8 cellular contexts compared by ENCODE assay signal in genomic region chr11:65518941-65519549, GRCh38. TPM values are rescaled to one million over a fixed set of nuclear protein-coding genes. Genes with fewer than 3 reads are reported as not detected.
DNase-seq lines count a peak whose midpoint lies in the region; ATAC-seq and TF ChIP-seq lines count a peak whose summit lies in the region.
"Not testable (repeated sequence)": the region's sequence is repeated elsewhere in the genome, so short reads cannot be mapped to it uniquely, and the experiment has no call there.

No MANE protein-coding gene starts in this region.

- not testable (repeated sequence) for H3K9me3 Mint-ChIP-seq in activated CD4-positive, alpha-beta memory T cell treated with anti-CD3 and anti-CD28 coated beads, Interleukin-2, amount 10 ng/mL, durations not matched to agents 7 days and 5 days

- TF ChIP-seq POLR2A in spleen (IDR thresholded peaks at IDR 0.05) = not testable (repeated sequence)

- not testable (repeated sequence) for H3K36me3 Mint-ChIP-seq in activated CD4-positive, alpha-beta memory T cell treated with anti-CD3 and anti-CD28 coated beads, Interleukin-2, amount 10 ng/mL, durations not matched to agents 7 days and 5 days (ENCODE audit: low read depth)

- not testable (repeated sequence) for TF ChIP-seq CTCF in HEK293 (tag by site-specific recombination; IDR thresholded peaks at IDR 0.05); foreskin keratinocyte (conservative IDR thresholded peaks at IDR 0.05); left ventricle myocardium inferior (IDR thresholded peaks at IDR 0.05; ENCODE audit: borderline replicate concordance); lower lobe of right lung (IDR thresholded peaks at IDR 0.05); spleen (IDR thresholded peaks at IDR 0.05 in 8 of 11, conservative IDR thresholded peaks at IDR 0.05 in 3 of 11)

- peak; percentile 26 for ATAC-seq in foreskin keratinocyte
- ATAC-seq in lower lobe of right lung; sciatic nerve; aorta (ENCODE audit: low FRiP score): not testable (repeated sequence)

- not testable (repeated sequence) for H3K27ac ChIP-seq in HEK293 (ENCODE audit: extremely low read depth, low read depth, low read length); foreskin keratinocyte; left ventricle myocardium inferior (replicated peaks); lower lobe of right lung; spleen; aorta (ENCODE audit: low read depth in 1 of 2, low read length in 2 of 2)

- H3K4me3 Mint-ChIP-seq in activated CD4-positive, alpha-beta memory T cell treated with anti-CD3 and anti-CD28 coated beads, Interleukin-2, amount 10 ng/mL, durations not matched to agents 7 days and 5 days = not testable (repeated sequence)

- H3K27me3 ChIP-seq in foreskin keratinocyte; left ventricle myocardium inferior (ENCODE audit: low read depth); lower lobe of right lung (ENCODE audit: low read depth); spleen (replicated peaks in 1 of 7); aorta (ENCODE audit: control insufficient read depth in 1 of 2, insufficient read depth in 2 of 2, low read length in 1 of 2): not testable (repeated sequence)

- POLR2A ChIA-PET in HEK293 (lab: Yijun Ruan, JAX) = interaction anchor here (0.7 kb wide), 1 partner anchor 11 kb away, joined by 6 read pairs; no protein-coding TSS in a partner anchor
- POLR2A ChIA-PET in activated CD4-positive, alpha-beta memory T cell treated with anti-CD3 and anti-CD28 coated beads, Interleukin-2, amount 10 ng/mL, durations not matched to agents 7 days and 5 days (lab: Charles Lee) = interaction anchor here (3.9 kb wide), 1 partner anchor 12 kb away, joined by 18 read pairs; no protein-coding TSS in a partner anchor

- intact Hi-C loops in left ventricle myocardium inferior (cut with micrococcal nuclease) (loop anchor here (5.0 kb wide), 1 partner anchor 147 kb away; no protein-coding TSS in a partner anchor), sciatic nerve (cut with DNase I) (loop anchor here (10.0 kb wide), 1 partner anchor 144 kb away; no protein-coding TSS in a partner anchor), aorta (cut with DNase I) (loop anchor here in 1 of 2 donors (5.0 kb wide), 1 partner anchor 152 kb away; no protein-coding TSS in a partner anchor)
- intact Hi-C loops in lower lobe of right lung (cut with DNase I); spleen (cut with DNase I; ENCODE audit: low total_unique reads): not testable (repeated sequence)

- peak overlapping the region; percentile 3 for H3K27ac Mint-ChIP-seq in activated CD4-positive, alpha-beta memory T cell treated with anti-CD3 and anti-CD28 coated beads, Interleukin-2, amount 10 ng/mL, durations not matched to agents 7 days and 5 days

- H3K36me3 ChIP-seq in HEK293 (ENCODE audit: control insufficient read depth in 2 of 2, insufficient read depth in 1 of 2, low read length in 2 of 2); left ventricle myocardium inferior; lower lobe of right lung; spleen; aorta (ENCODE audit: control insufficient read depth in 1 of 2, insufficient read depth in 2 of 2, low read length in 1 of 2): not testable (repeated sequence)

- not testable (repeated sequence) for H3K27me3 Mint-ChIP-seq in activated CD4-positive, alpha-beta memory T cell treated with anti-CD3 and anti-CD28 coated beads, Interleukin-2, amount 10 ng/mL, durations not matched to agents 7 days and 5 days

- H3K4me1 Mint-ChIP-seq in activated CD4-positive, alpha-beta memory T cell treated with anti-CD3 and anti-CD28 coated beads, Interleukin-2, amount 10 ng/mL, durations not matched to agents 7 days and 5 days = peaks cover 29% of the 10 kb centered on the region

- not testable (repeated sequence) for H3K4me3 ChIP-seq in HEK293 (ENCODE audit: low read depth, low read length); left ventricle myocardium inferior; lower lobe of right lung; spleen; aorta (ENCODE audit: low read length in 2 of 2)

- not testable (repeated sequence) for DNase-seq in activated CD4-positive, alpha-beta memory T cell treated with anti-CD3 and anti-CD28 coated beads, Interleukin-2, amount 10 ng/mL, durations not matched to agents 7 days and 5 days; foreskin keratinocyte
- DNase-seq in left ventricle myocardium inferior (peak; percentile 2), lower lobe of right lung (peak; percentile 6), sciatic nerve (ENCODE audit: low spot score) (peak; percentile 19), spleen (peak; percentile 41), aorta (peak; percentile 6 to 49)

- H3K9me3 ChIP-seq in HEK293 (ENCODE audit: control insufficient read depth, insufficient read depth, low read depth, low read length); left ventricle myocardium inferior (replicated peaks); lower lobe of right lung; spleen; aorta (ENCODE audit: control insufficient read depth, low read length): not testable (repeated sequence)

- 89 to 97% (median 94%) methylated on average over 6 to 8 of the region's 8 CpGs for WGBS in spleen, 5 donors
- 90 to 96% methylated on average over 6 to 8 of the region's 8 CpGs for WGBS in aorta, 2 donors

- not testable (repeated sequence) for H3K4me1 ChIP-seq in HEK293 (ENCODE audit: control insufficient read depth, insufficient read depth, low read length); foreskin keratinocyte; left ventricle myocardium inferior; aorta (ENCODE audit: control insufficient read depth in 1 of 2, insufficient read depth in 2 of 2, low read length in 2 of 2)
- H3K4me1 ChIP-seq in lower lobe of right lung = peaks cover 21% of the 10 kb centered on the region
- peaks cover 7 to 25% (median 21%) of the 10 kb centered on the region in 6 donors for H3K4me1 ChIP-seq in spleen

- CTCF ChIA-PET in HEK293 (lab: Yijun Ruan, JAX) = interaction anchor here (0.6 to 1.6 kb wide), 2 partner anchors 8 to 190 kb away, joined by 3 to 5 read pairs; no protein-coding TSS in a partner anchor
- CTCF ChIA-PET in activated CD4-positive, alpha-beta memory T cell treated with anti-CD3 and anti-CD28 coated beads, Interleukin-2, amount 10 ng/mL, durations not matched to agents 7 days and 5 days (lab: Charles Lee) = interaction anchor here (0.7 to 1.0 kb wide), 2 partner anchors 69 to 128 kb away, joined by 3 to 4 read pairs; no protein-coding TSS in a partner anchor

RNA-seq across cellular contexts. Expression of gene SCYL1, which starts 5.8 kb away (rescaled TPM):
- 10 to 100 TPM; 56.9 to 58.5 TPM for total RNA-seq in activated CD4-positive, alpha-beta memory T cell treated with anti-CD3 and anti-CD28 coated beads, Interleukin-2, amount 10 ng/mL, durations not matched to agents 7 days and 5 days
- total RNA-seq in foreskin keratinocyte = 62.2 and 66.1 TPM in 2 replicates
- 62.0 and 62.8 TPM in 2 replicates for polyA plus RNA-seq in foreskin keratinocyte
- total RNA-seq in left ventricle myocardium inferior = 60.2 TPM
- total RNA-seq in lower lobe of right lung = 61.2 TPM
- total RNA-seq in sciatic nerve = 64.0 TPM
- 100 to 1,000 TPM in 2 of 7 donors, 10 to 100 TPM in 5; 64.7 to 125 (median 77.4) TPM for total RNA-seq in spleen
- polyA plus RNA-seq in spleen = 10 to 100 TPM; 52.4 to 70.6 (median 60.7) TPM
- 10 to 100 TPM; 74.0 to 74.4 TPM for total RNA-seq in aorta
- 10 to 100 TPM; 31.3 to 98.9 TPM for polyA plus RNA-seq in aorta

RNA-seq across cellular contexts. Expression of gene MALAT1, which starts 20.2 kb away (rescaled TPM):
- total RNA-seq in activated CD4-positive, alpha-beta memory T cell treated with anti-CD3 and anti-CD28 coated beads, Interleukin-2, amount 10 ng/mL, durations not matched to agents 7 days and 5 days = 1,000 to 10,000 TPM; 7,674 to 7,759 TPM
- total RNA-seq in foreskin keratinocyte (1,538 and 2,710 TPM in 2 replicates), left ventricle myocardium inferior (6,576 TPM), lower lobe of right lung (11,612 TPM), sciatic nerve (14,857 TPM), spleen (over 10,000 TPM; 10,088 to 24,490 (median 13,598) TPM), aorta (over 10,000 TPM; 16,103 to 18,225 TPM)
- polyA plus RNA-seq in foreskin keratinocyte (10.1 and 11.9 TPM in 2 replicates), spleen (100 to 1,000 TPM; 111 to 793 (median 171) TPM), aorta (100 to 1,000 TPM; 228 to 370 TPM)

RNA-seq across cellular contexts. Expression of gene LTBP3, which starts 39.1 kb away (rescaled TPM):
- total RNA-seq in activated CD4-positive, alpha-beta memory T cell treated with anti-CD3 and anti-CD28 coated beads, Interleukin-2, amount 10 ng/mL, durations not matched to agents 7 days and 5 days = 10 to 100 TPM; 55.4 to 60.0 TPM
- 11.5 and 15.1 TPM in 2 replicates for total RNA-seq in foreskin keratinocyte
- 14.8 and 19.3 TPM in 2 replicates for polyA plus RNA-seq in foreskin keratinocyte
- total RNA-seq in left ventricle myocardium inferior = 80.3 TPM
- 98.7 TPM for total RNA-seq in lower lobe of right lung
- total RNA-seq in sciatic nerve = 306 TPM
- total RNA-seq in spleen = 100 to 1,000 TPM in 2 of 7 donors, 10 to 100 TPM in 5; 81.6 to 137 (median 95.8) TPM
- polyA plus RNA-seq in spleen = 10 to 100 TPM; 20.6 to 57.0 (median 27.6) TPM
- total RNA-seq in aorta = 100 to 1,000 TPM; 280 to 473 TPM
- polyA plus RNA-seq in aorta = 100 to 1,000 TPM in 1 of 2 donors, 10 to 100 TPM in 1; 40.1 to 467 TPM

RNA-seq across cellular contexts. Expression of gene ZNRD2, which starts 51.2 kb away (rescaled TPM):
- 10 to 100 TPM; 25.3 to 27.8 TPM for total RNA-seq in activated CD4-positive, alpha-beta memory T cell treated with anti-CD3 and anti-CD28 coated beads, Interleukin-2, amount 10 ng/mL, durations not matched to agents 7 days and 5 days
- 77.3 and 78.6 TPM in 2 replicates for total RNA-seq in foreskin keratinocyte
- 119 and 123 TPM in 2 replicates for polyA plus RNA-seq in foreskin keratinocyte
- 21.1 TPM for total RNA-seq in left ventricle myocardium inferior
- 25.1 TPM for total RNA-seq in lower lobe of right lung
- 23.7 TPM for total RNA-seq in sciatic nerve
- total RNA-seq in spleen = 10 to 100 TPM; 20.9 to 68.8 (median 34.4) TPM
- polyA plus RNA-seq in spleen = 10 to 100 TPM; 32.6 to 49.5 (median 42.5) TPM
- total RNA-seq in aorta = 10 to 100 TPM; 21.7 to 29.3 TPM
- polyA plus RNA-seq in aorta = 10 to 100 TPM; 37.1 to 42.5 TPM

RNA-seq across cellular contexts. Expression of gene FAM89B, which starts 53.3 kb away (rescaled TPM):
- total RNA-seq in activated CD4-positive, alpha-beta memory T cell treated with anti-CD3 and anti-CD28 coated beads, Interleukin-2, amount 10 ng/mL, durations not matched to agents 7 days and 5 days = 10 to 100 TPM; 45.6 to 48.0 TPM
- 21.2 and 32.0 TPM in 2 replicates for total RNA-seq in foreskin keratinocyte
- polyA plus RNA-seq in foreskin keratinocyte = 31.4 and 45.1 TPM in 2 replicates
- 40.9 TPM for total RNA-seq in left ventricle myocardium inferior
- total RNA-seq in lower lobe of right lung = 48.6 TPM
- total RNA-seq in sciatic nerve = 44.1 TPM
- 10 to 100 TPM; 34.5 to 59.0 (median 48.4) TPM for total RNA-seq in spleen
- 10 to 100 TPM; 43.0 to 66.1 (median 50.1) TPM for polyA plus RNA-seq in spleen
- 10 to 100 TPM; 49.5 to 64.3 TPM for total RNA-seq in aorta
- polyA plus RNA-seq in aorta = 10 to 100 TPM; 67.5 to 83.4 TPM
